8 cellular contexts compared by ENCODE assay signal in genomic region chr18:13611058-13611615, GRCh38.
DNase-seq lines count a peak whose midpoint lies in the region; FAIRE-seq and TF ChIP-seq lines count a peak whose summit lies in the region.

No MANE protein-coding gene starts in this region.

- in situ Hi-C loops in brain microvascular endothelial cell (cut with HindIII; ENCODE audit: low pct_ligation_motif_present, low sequenced_read_pairs), result no loop called here

- peaks cover 4% of the 10 kb centered on the region for H3K9me3 Mint-ChIP-seq in activated naive CD4-positive, alpha-beta T cell treated with anti-CD3 and anti-CD28 coated beads, Interleukin-2, amount 10 ng/mL, durations not matched to agents 7 days and 5 days
- no peaks in the 10 kb centered on the region for H3K9me3 Mint-ChIP-seq in IgD-negative memory B cell

- peaks cover 91% of the 10 kb centered on the region for H3K4me1 Mint-ChIP-seq in activated naive CD4-positive, alpha-beta T cell treated with anti-CD3 and anti-CD28 coated beads, Interleukin-2, amount 10 ng/mL, durations not matched to agents 7 days and 5 days
- H3K4me1 Mint-ChIP-seq in IgD-negative memory B cell, result peaks cover 56 to 64% (median 57%) of the 10 kb centered on the region in 3 donors

- peaks cover 17% of the 10 kb centered on the region for H3K36me3 Mint-ChIP-seq in activated naive CD4-positive, alpha-beta T cell treated with anti-CD3 and anti-CD28 coated beads, Interleukin-2, amount 10 ng/mL, durations not matched to agents 7 days and 5 days
- no peaks in the 10 kb centered on the region for H3K36me3 Mint-ChIP-seq in IgD-negative memory B cell

- H3K27me3 Mint-ChIP-seq in activated naive CD4-positive, alpha-beta T cell treated with anti-CD3 and anti-CD28 coated beads, Interleukin-2, amount 10 ng/mL, durations not matched to agents 7 days and 5 days, result no peaks in the 10 kb centered on the region
- H3K27me3 Mint-ChIP-seq in IgD-negative memory B cell, result peaks cover 8% of the 10 kb centered on the region

- TF ChIP-seq EP300 in stomach (IDR thresholded peaks at IDR 0.05), result no peak

- peak overlapping the region; percentile 71 for H3K4me3 Mint-ChIP-seq in activated naive CD4-positive, alpha-beta T cell treated with anti-CD3 and anti-CD28 coated beads, Interleukin-2, amount 10 ng/mL, durations not matched to agents 7 days and 5 days
- peak overlapping the region; percentile 81 to 93 (median 89) for H3K4me3 Mint-ChIP-seq in IgD-negative memory B cell

- H3K9ac ChIP-seq in kidney (ENCODE audit: low read length in 2 of 2), result peak overlapping the region; percentile 44 to 62

- no peaks in the 10 kb centered on the region for H3K9me3 ChIP-seq in kidney (ENCODE audit: control insufficient read depth in 1 of 2, low read length in 2 of 2)
- no peaks in the 10 kb centered on the region for H3K9me3 ChIP-seq in stomach
- H3K9me3 ChIP-seq in WERI-Rb-1 (ENCODE audit: severe bottlenecking), result no peaks in the 10 kb centered on the region

- FAIRE-seq in kidney (lab: Jason Lieb, UNC), result no peak

- 6 to 24% (median 13%) methylated on average over 14 to 15 of the region's 15 CpGs for WGBS in stomach, 5 donors

- CTCF ChIA-PET in activated naive CD4-positive, alpha-beta T cell treated with anti-CD3 and anti-CD28 coated beads, Interleukin-2, amount 10 ng/mL, durations not matched to agents 7 days and 5 days (lab: Charles Lee), result interaction anchor here (1.2 to 6.9 kb wide), 4 partner anchors 34 to 52 kb away, joined by 4 to 64 read pairs (median 8); no protein-coding TSS in a partner anchor

- TF ChIP-seq POLR2A in stomach (IDR thresholded peaks at IDR 0.05), result no peak

- H3K36me3 ChIP-seq in brain microvascular endothelial cell (replicated peaks), result no peaks in the 10 kb centered on the region
- no peaks in the 10 kb centered on the region for H3K36me3 ChIP-seq in kidney (ENCODE audit: control insufficient read depth in 1 of 2, insufficient read depth in 2 of 2, low read length in 2 of 2)
- H3K36me3 ChIP-seq in stomach, result no peaks in the 10 kb centered on the region
- H3K36me3 ChIP-seq in WERI-Rb-1, result no peaks in the 10 kb centered on the region

- H3K27ac Mint-ChIP-seq in activated naive CD4-positive, alpha-beta T cell treated with anti-CD3 and anti-CD28 coated beads, Interleukin-2, amount 10 ng/mL, durations not matched to agents 7 days and 5 days, result peak overlapping the region; percentile 90
- H3K27ac Mint-ChIP-seq in IgD-negative memory B cell, result peak overlapping the region; percentile 95 to 99 (median 96)

- peaks cover 12 to 13% of the 10 kb centered on the region in 2 donors for H3K4me1 ChIP-seq in kidney (ENCODE audit: control insufficient read depth in 1 of 2, insufficient read depth in 1 of 2, low read depth in 1 of 2, low read length in 2 of 2)
- peaks cover 13 to 26% (median 26%) of the 10 kb centered on the region in 4 donors for H3K4me1 ChIP-seq in stomach

- H3K27me3 ChIP-seq in brain microvascular endothelial cell (replicated peaks) (peaks cover 6% of the 10 kb centered on the region), stomach (peaks cover 0 to 7% (median 0%) of the 10 kb centered on the region in 3 donors), WERI-Rb-1 (ENCODE audit: insufficient read depth, low read depth, severe bottlenecking) (no peaks in the 10 kb centered on the region)

- intact Hi-C loops in kidney (cut with DNase I) (no loop called here), stomach (cut with DNase I; ENCODE audit: low total_unique reads) (no loop called here)

- H3K27ac ChIP-seq in brain microvascular endothelial cell (no peak overlapping the region), kidney (ENCODE audit: low read depth in 2 of 2, low read length in 2 of 2) (peak overlapping the region in 1 of 2 donors; percentile 77), stomach (peak overlapping the region in 4 of 5 donors; percentile 6 to 74 (median 47)), WERI-Rb-1 (no peak overlapping the region)

- DNase-seq in activated naive CD4-positive, alpha-beta T cell treated with anti-CD3 and anti-CD28 coated beads, Interleukin-2, amount 10 ng/mL, durations not matched to agents 7 days and 5 days, result peak; percentile 36
- DNase-seq in activated naive CD4-positive, alpha-beta T cell treated with anti-CD3 and anti-CD28 coated beads, Interleukin-2, amount 50 U/mL, for 16 hours, result no peak
- peak; percentile 66 for DNase-seq in brain microvascular endothelial cell
- DNase-seq in kidney, result no peak
- no peak for DNase-seq in stomach
- DNase-seq in COLO668 (lab: John Stamatoyannopoulos, UW; ENCODE audit: unreplicated experiment), result no peak
- DNase-seq in WERI-Rb-1, result no peak

- TF ChIP-seq CTCF in brain microvascular endothelial cell (IDR thresholded peaks at IDR 0.05; ENCODE audit: low read depth, low read length, missing control alignments) (no peak), kidney (IDR thresholded peaks at IDR 0.05; ENCODE audit: borderline replicate concordance, extremely low read depth, insufficient read depth) (no peak), stomach (IDR thresholded peaks at IDR 0.05) (no peak), WERI-Rb-1 (IDR thresholded peaks at IDR 0.05; ENCODE audit: low read depth, low read length) (no peak)

- H3K4me3 ChIP-seq in brain microvascular endothelial cell (ENCODE audit: low read depth, low read length), result peak overlapping the region; percentile 20
- H3K4me3 ChIP-seq in kidney (ENCODE audit: low read length in 2 of 2), result peak overlapping the region; percentile 36 to 46
- peak overlapping the region; percentile 29 to 38 (median 34) for H3K4me3 ChIP-seq in stomach
- no peak overlapping the region for H3K4me3 ChIP-seq in WERI-Rb-1 (ENCODE audit: low read depth, low read length)

Comparison
In these comparisons a context has a peak if more than half of its experiments do, and no peak if none do; other contexts are left out.
1. DNase-seq: peak in activated naive CD4-positive, alpha-beta T cell treated with anti-CD3 and anti-CD28 coated beads, Interleukin-2, amount 10 ng/mL, durations not matched to agents 7 days and 5 days (single experiment) and brain microvascular endothelial cell (single experiment); none in activated naive CD4-positive, alpha-beta T cell treated with anti-CD3 and anti-CD28 coated beads, Interleukin-2, amount 50 U/mL, for 16 hours (single experiment), kidney (single experiment), stomach (single experiment), COLO668 (single experiment) and WERI-Rb-1 (single experiment).
2. H3K27ac ChIP-seq: peak in stomach (4 of 5); none in brain microvascular endothelial cell (single experiment) and WERI-Rb-1 (single experiment).